In genomic region chr2:208356846-208357574, GRCh38 we compare ENCODE assay signal across 17 cellular contexts. TPM values are rescaled to one million over a fixed set of nuclear protein-coding genes. Genes with fewer than 3 reads are reported as not detected.
DNase-seq lines count a peak whose midpoint lies in the region; TF ChIP-seq lines count a peak whose summit lies in the region.
"Had no signal": no experiment of that assay in that cellular context is flagged by ENCODE, and none has a peak within 500 bp of the region (broad histone marks: within the 10 kb centered on the region; RNA-seq: fewer than 3 reads in every experiment).

No MANE protein-coding gene starts in this region.

- H3K4me3 ChIP-seq in tibial artery, result no peak overlapping the region
- H3K4me3 ChIP-seq: upper lobe of right lung had no signal

- intact Hi-C loops in activated T-helper 1 cell treated with anti-CD3 and anti-CD28 coated beads, Interleukin-12 subunit alpha, Interleukin-12 subunit beta, Interleukin-2, Interleukin-4 antibody, amounts not matched to agents 30 ng/mL and 10 ng/mL and 1 ng/mL, durations not matched to agents 14 hours and 24 hours and 36 hours (cut with micrococcal nuclease), result no loop called here
- intact Hi-C loops in tibial artery (cut with DNase I; ENCODE audit: low total_unique reads), result no loop called here

- H3K4me1 ChIP-seq in tibial artery, result peaks cover 0 to 5% (median 0%) of the 10 kb centered on the region in 4 donors
- H3K4me1 ChIP-seq: upper lobe of right lung had no signal

- H3K27ac Mint-ChIP-seq in activated naive CD4-positive, alpha-beta T cell treated with anti-CD3 and anti-CD28 coated beads, Interleukin-2, amount 50 U/mL, for 24 hours, result peak overlapping the region; percentile 66
- H3K27ac Mint-ChIP-seq in activated naive CD4-positive, alpha-beta T cell treated with anti-CD3 and anti-CD28 coated beads, Interleukin-2, amount 10 ng/mL, durations not matched to agents 7 days and 5 days, result no peak overlapping the region
- H3K27ac Mint-ChIP-seq in activated T-helper 1 cell treated with anti-CD3 and anti-CD28 coated beads, Interleukin-12 subunit alpha, Interleukin-12 subunit beta, Interleukin-2, Interleukin-4 antibody, amounts not matched to agents 30 ng/mL and 10 ng/mL and 1 ng/mL, durations not matched to agents 14 hours and 24 hours and 36 hours, result peak overlapping the region; percentile 15
- H3K27ac Mint-ChIP-seq: dendritic cell treated with granulocyte-macrophage colony-stimulating factor and Interleukin-4, amounts not matched to agents 40 ng/mL and 50 ng/mL, for 4 days; nephron progenitor cell had no signal

- H3K9me3 Mint-ChIP-seq in activated naive CD4-positive, alpha-beta T cell treated with anti-CD3 and anti-CD28 coated beads, Interleukin-2, amount 50 U/mL, for 24 hours, result no peaks in the 10 kb centered on the region
- no peaks in the 10 kb centered on the region for H3K9me3 Mint-ChIP-seq in activated naive CD4-positive, alpha-beta T cell treated with anti-CD3 and anti-CD28 coated beads, Interleukin-2, amount 10 ng/mL, durations not matched to agents 7 days and 5 days
- H3K9me3 Mint-ChIP-seq in activated T-helper 1 cell treated with anti-CD3 and anti-CD28 coated beads, Interleukin-12 subunit alpha, Interleukin-12 subunit beta, Interleukin-2, Interleukin-4 antibody, amounts not matched to agents 30 ng/mL and 10 ng/mL and 1 ng/mL, durations not matched to agents 14 hours and 24 hours and 36 hours, result no peaks in the 10 kb centered on the region

- no peaks in the 10 kb centered on the region for H3K27me3 ChIP-seq in tibial artery
- H3K27me3 ChIP-seq: upper lobe of right lung had no signal

- H3K36me3 Mint-ChIP-seq in activated naive CD4-positive, alpha-beta T cell treated with anti-CD3 and anti-CD28 coated beads, Interleukin-2, amount 50 U/mL, for 24 hours, result peaks cover 11% of the 10 kb centered on the region
- peaks cover 40% of the 10 kb centered on the region for H3K36me3 Mint-ChIP-seq in activated naive CD4-positive, alpha-beta T cell treated with anti-CD3 and anti-CD28 coated beads, Interleukin-2, amount 10 ng/mL, durations not matched to agents 7 days and 5 days
- H3K36me3 Mint-ChIP-seq in activated T-helper 1 cell treated with anti-CD3 and anti-CD28 coated beads, Interleukin-12 subunit alpha, Interleukin-12 subunit beta, Interleukin-2, Interleukin-4 antibody, amounts not matched to agents 30 ng/mL and 10 ng/mL and 1 ng/mL, durations not matched to agents 14 hours and 24 hours and 36 hours (ENCODE audit: low read depth), result peaks cover 27% of the 10 kb centered on the region

- H3K27me3 Mint-ChIP-seq in activated naive CD4-positive, alpha-beta T cell treated with anti-CD3 and anti-CD28 coated beads, Interleukin-2, amount 50 U/mL, for 24 hours, result no peaks in the 10 kb centered on the region
- no peaks in the 10 kb centered on the region for H3K27me3 Mint-ChIP-seq in activated naive CD4-positive, alpha-beta T cell treated with anti-CD3 and anti-CD28 coated beads, Interleukin-2, amount 10 ng/mL, durations not matched to agents 7 days and 5 days
- H3K27me3 Mint-ChIP-seq in activated T-helper 1 cell treated with anti-CD3 and anti-CD28 coated beads, Interleukin-12 subunit alpha, Interleukin-12 subunit beta, Interleukin-2, Interleukin-4 antibody, amounts not matched to agents 30 ng/mL and 10 ng/mL and 1 ng/mL, durations not matched to agents 14 hours and 24 hours and 36 hours (ENCODE audit: insufficient read depth), result no peaks in the 10 kb centered on the region
- H3K27me3 Mint-ChIP-seq: dendritic cell treated with granulocyte-macrophage colony-stimulating factor and Interleukin-4, amounts not matched to agents 40 ng/mL and 50 ng/mL, for 4 days had no signal

- no peak for DNase-seq in activated naive CD4-positive, alpha-beta T cell treated with anti-CD3 and anti-CD28 coated beads, Interleukin-2, amount 10 ng/mL, durations not matched to agents 7 days and 5 days
- no peak for DNase-seq in activated T-helper 1 cell treated with anti-CD3 and anti-CD28 coated beads, Interleukin-12 subunit alpha, Interleukin-12 subunit beta, Interleukin-2, Interleukin-4 antibody, amounts not matched to agents 30 ng/mL and 10 ng/mL and 1 ng/mL, durations not matched to agents 14 hours and 24 hours and 36 hours (ENCODE audit: low spot score)
- DNase-seq in fibroblast of peridontal ligament (ENCODE audit: extremely low read depth) (peak; percentile 26), tibial artery (no peak), NCI-H2171 (lab: John Stamatoyannopoulos, UW) (no peak), NCI-H2196 (lab: John Stamatoyannopoulos, UW; ENCODE audit: unreplicated experiment) (no peak)
- DNase-seq in activated CD4-positive, alpha-beta T cell treated with anti-CD3 and anti-CD28 coated beads for 1 hour, result no peak
- DNase-seq: glutamatergic neuron, left colon, NCI-H1105 treated with DMSO at 0.1 percent for 48 hours, NCI-H510A treated with DMSO at 0.1 percent for 48 hours, nephron progenitor cell, small intestine, T1000, upper lobe of right lung had no signal

- peaks cover 23 to 39% (median 36%) of the 10 kb centered on the region in 3 donors for H3K36me3 ChIP-seq in tibial artery

- peak overlapping the region; percentile 8 to 24 for H3K27ac ChIP-seq in tibial artery
- H3K27ac ChIP-seq: upper lobe of right lung had no signal

- no peaks in the 10 kb centered on the region for H3K9me3 ChIP-seq in tibial artery
- H3K9me3 ChIP-seq: upper lobe of right lung had no signal

- CTCF ChIA-PET in activated naive CD4-positive, alpha-beta T cell treated with anti-CD3 and anti-CD28 coated beads, Interleukin-2, amount 10 ng/mL, durations not matched to agents 7 days and 5 days (lab: Charles Lee), result interaction anchor here (0.8 kb wide), 1 partner anchor 13 kb away, joined by 5 read pairs; no protein-coding TSS in a partner anchor

- peaks cover 7% of the 10 kb centered on the region for H3K4me1 Mint-ChIP-seq in activated naive CD4-positive, alpha-beta T cell treated with anti-CD3 and anti-CD28 coated beads, Interleukin-2, amount 50 U/mL, for 24 hours
- no peaks in the 10 kb centered on the region for H3K4me1 Mint-ChIP-seq in activated naive CD4-positive, alpha-beta T cell treated with anti-CD3 and anti-CD28 coated beads, Interleukin-2, amount 10 ng/mL, durations not matched to agents 7 days and 5 days
- no peaks in the 10 kb centered on the region for H3K4me1 Mint-ChIP-seq in activated T-helper 1 cell treated with anti-CD3 and anti-CD28 coated beads, Interleukin-12 subunit alpha, Interleukin-12 subunit beta, Interleukin-2, Interleukin-4 antibody, amounts not matched to agents 30 ng/mL and 10 ng/mL and 1 ng/mL, durations not matched to agents 14 hours and 24 hours and 36 hours (ENCODE audit: low read depth)

- TF ChIP-seq CTCF in tibial artery (IDR thresholded peaks at IDR 0.05), result no peak

- H3K4me3 Mint-ChIP-seq in activated naive CD4-positive, alpha-beta T cell treated with anti-CD3 and anti-CD28 coated beads, Interleukin-2, amount 50 U/mL, for 24 hours, result no peak overlapping the region
- no peak overlapping the region for H3K4me3 Mint-ChIP-seq in activated naive CD4-positive, alpha-beta T cell treated with anti-CD3 and anti-CD28 coated beads, Interleukin-2, amount 10 ng/mL, durations not matched to agents 7 days and 5 days
- H3K4me3 Mint-ChIP-seq in activated T-helper 1 cell treated with anti-CD3 and anti-CD28 coated beads, Interleukin-12 subunit alpha, Interleukin-12 subunit beta, Interleukin-2, Interleukin-4 antibody, amounts not matched to agents 30 ng/mL and 10 ng/mL and 1 ng/mL, durations not matched to agents 14 hours and 24 hours and 36 hours, result no peak overlapping the region
- H3K4me3 Mint-ChIP-seq: dendritic cell treated with granulocyte-macrophage colony-stimulating factor and Interleukin-4, amounts not matched to agents 40 ng/mL and 50 ng/mL, for 4 days; nephron progenitor cell had no signal

RNA-seq across cellular contexts. Expression of gene PTH2R, which starts 49.6 kb away (rescaled TPM):
- 0.10 TPM in 1 of 2 replicates, not detected in the other for total RNA-seq in activated T-helper 1 cell treated with anti-CD3 and anti-CD28 coated beads, Interleukin-12 subunit alpha, Interleukin-12 subunit beta, Interleukin-2, Interleukin-4 antibody, amounts not matched to agents 30 ng/mL and 10 ng/mL and 1 ng/mL, durations not matched to agents 14 hours and 24 hours and 36 hours
- total RNA-seq: upper lobe of right lung had no signal
